Comparison of ENCODE assay signal across 1 cellular context in genomic region chr11:73394416-73395296, GRCh38.
TF ChIP-seq lines count a peak whose summit lies in the region.

No MANE protein-coding gene starts in this region.

TF ChIP-seq in HepG2, 621 proteins besides CTCF, POLR2A, EP300 and RAD21:
- TF ChIP-seq ZHX2 (IDR thresholded peaks at IDR 0.05; ENCODE audit: low read depth) (no peak), ZHX2 (CRISPR knock-in tag; IDR thresholded peaks at IDR 0.05; ENCODE audit: borderline replicate concordance) (no peak), ZNF343 (CRISPR knock-in tag; IDR thresholded peaks at IDR 0.05) (no peak), RBM22 (optimal IDR thresholded peaks at IDR 0.05; ENCODE audit: low read length) (peak; percentile 35), AGO2 (optimal IDR thresholded peaks at IDR 0.05; ENCODE audit: low read depth, low read length) (peak; percentile 25), ZNF768 (CRISPR knock-in tag; IDR thresholded peaks at IDR 0.05) (peak; percentile 88)
TF ChIP-seq in HepG2: peak in this region for 3.
